In genomic region chr10:119377431-119377830, GRCh38 we compare ENCODE assay signal across 17 cellular contexts.
"Had no signal": no experiment of that assay in that cellular context is flagged by ENCODE, and none has a peak within 500 bp of the region (broad histone marks: within the 10 kb centered on the region; RNA-seq: fewer than 3 reads in every experiment).

No MANE protein-coding gene starts in this region.

- H3K4me3 ChIP-seq: upper lobe of right lung had no signal

- H3K9me3 ChIP-seq: breast epithelium, upper lobe of right lung had no signal

- H3K4me1 ChIP-seq: breast epithelium had no signal

- H3K36me3 ChIP-seq: breast epithelium had no signal

- H3K27ac ChIP-seq: upper lobe of right lung had no signal

- DNase-seq: activated CD4-positive, alpha-beta T cell treated with anti-CD3 and anti-CD28 coated beads for 1 hour; activated CD4-positive, alpha-beta T cell treated with anti-CD3 and anti-CD28 coated beads, Interleukin-2, amount 50 U/mL, for 48 hours; activated CD8-positive, alpha-beta memory T cell treated with anti-CD3 and anti-CD28 coated beads, Interleukin-2, amount 10 ng/mL, durations not matched to agents 7 days and 5 days; activated effector memory CD4-positive, alpha-beta T cell treated with anti-CD3 and anti-CD28 coated beads, Interleukin-2, amount 50 U/mL, for 16 hours; activated naive CD8-positive, alpha-beta T cell treated with anti-CD3 and anti-CD28 coated beads for 36 hours; activated T-cell treated with anti-CD3 and anti-CD28 coated beads, Interleukin-2, amount 50 U/mL, for 24 hours; islet precursor cell; mesenchymal stem cell; nephron progenitor cell; stimulated activated CD4-positive, alpha-beta T cell treated with anti-CD3 and anti-CD28 coated beads, Interleukin-4, amount 100 ng/mL, for 1 hour; stimulated activated CD8-positive, alpha-beta memory T cell treated with anti-CD3 and anti-CD28 coated beads, Interleukin-4, amount 100 ng/mL, for 48 hours; stimulated activated naive CD8-positive, alpha-beta T cell treated with anti-CD3 and anti-CD28 coated beads, Interleukin-15, Interleukin-2, amounts not matched to agents 100 U/mL and 50 U/mL, for 24 hours; upper lobe of right lung had no signal

- H3K27me3 ChIP-seq: breast epithelium, dorsolateral prefrontal cortex, upper lobe of right lung had no signal

- ATAC-seq: activated CD8-positive, alpha-beta memory T cell treated with anti-CD3 and anti-CD28 coated beads, Interleukin-2, amount 10 ng/mL, durations not matched to agents 7 days and 5 days; esophagus mucosa; left lobe of liver; stimulated activated naive CD8-positive, alpha-beta T cell treated with anti-CD3 and anti-CD28 coated beads, Interleukin-15, Interleukin-2, amounts not matched to agents 100 U/mL and 50 U/mL, for 24 hours; upper lobe of right lung had no signal
